In the genomic region with DNA sequence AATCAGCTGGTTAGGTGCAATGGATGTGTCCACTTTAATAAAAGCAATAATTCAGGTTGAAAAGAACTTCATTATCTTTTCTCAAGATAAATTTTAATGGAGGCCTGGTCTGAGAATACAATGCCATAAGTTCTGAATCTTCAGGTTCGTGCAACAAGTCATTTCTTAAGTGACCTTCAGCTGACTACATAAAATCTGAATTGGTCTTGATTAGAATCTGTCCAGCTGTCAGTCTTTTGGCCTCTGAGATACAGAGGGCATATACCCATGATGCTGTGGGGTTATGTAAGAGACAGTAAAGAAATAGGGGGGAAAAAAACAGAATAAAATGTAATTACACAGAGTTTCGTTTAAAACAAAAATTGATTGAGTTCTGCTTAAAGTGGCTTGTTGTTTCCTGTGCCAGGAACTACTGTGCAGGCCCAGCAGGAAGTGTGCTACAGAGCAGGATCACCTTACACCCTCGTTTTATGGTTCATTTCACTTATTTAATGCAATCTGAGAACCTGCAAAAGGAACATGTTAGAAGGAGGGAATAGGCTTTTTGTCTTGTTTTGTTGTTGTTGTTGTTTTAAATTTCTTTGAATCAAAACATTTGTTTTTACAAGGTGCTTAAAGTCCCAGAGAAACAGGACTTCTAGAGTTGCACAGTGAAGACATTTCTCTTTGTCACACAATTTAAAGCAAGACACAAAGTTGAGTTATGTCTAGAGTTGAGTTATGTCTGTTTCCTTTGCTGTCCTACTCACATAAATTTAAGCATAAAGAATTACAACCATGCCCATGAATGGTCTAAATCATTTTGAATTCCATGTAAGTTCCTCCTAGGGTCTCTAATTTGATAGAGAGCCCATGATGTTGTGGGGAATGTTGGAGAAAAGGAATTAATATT, we compare ENCODE assay signal across 11 cellular contexts.
DNase-seq lines count a peak whose midpoint lies in the region; ATAC-seq lines count a peak whose summit lies in the region.
"Had no signal": no experiment of that assay in that cellular context is flagged by ENCODE, and none has a peak within 500 bp of the region (broad histone marks: within the 10 kb centered on the region; RNA-seq: fewer than 3 reads in every experiment).

No MANE protein-coding gene starts in this region.

- intact Hi-C loops in Right ventricle myocardium superior (cut with DNase I), result no loop called here

- ATAC-seq in HG03469 (IDR thresholded peaks at IDR 0.05; ENCODE audit: unreplicated experiment) (peak; percentile 62), Right ventricle myocardium superior (ENCODE audit: poor library complexity) (no peak), HG02763 (IDR thresholded peaks at IDR 0.05; ENCODE audit: unreplicated experiment) (no peak)

- DNase-seq in DMS153 (lab: John Stamatoyannopoulos, UW) (peak; percentile 43), NCI-H774 (lab: John Stamatoyannopoulos, UW) (peak; percentile 12), kidney tubule cell (ENCODE audit: low spot score) (peak; percentile 9), Right ventricle myocardium superior (no peak), GM19238 (ENCODE audit: insufficient read length, low spot score) (no peak)
- DNase-seq in stimulated activated CD4-positive, alpha-beta T cell treated with anti-CD3 and anti-CD28 coated beads, Interleukin-4, amount 100 ng/mL, for 24 hours, result no peak
- DNase-seq: activated CD4-positive, alpha-beta T cell treated with anti-CD3 and anti-CD28 coated beads, Interleukin-2, amount 50 U/mL, for 4 hours; H7; small intestine had no signal

Comparison
In these comparisons a context has a peak if more than half of its experiments do, and no peak if none do; other contexts are left out.
1. DNase-seq: peak in DMS153 (single experiment), NCI-H774 (single experiment) and kidney tubule cell (single experiment); none in stimulated activated CD4-positive, alpha-beta T cell treated with anti-CD3 and anti-CD28 coated beads, Interleukin-4, amount 100 ng/mL, for 24 hours (single experiment), Right ventricle myocardium superior (single experiment) and GM19238 (single experiment).